ENCODE assay signal across 23 cellular contexts in genomic region chr15:99054892-99055291, GRCh38. TPM values are rescaled to one million over a fixed set of nuclear protein-coding genes. Genes with fewer than 3 reads are reported as not detected.
"Had no signal": no experiment of that assay in that cellular context is flagged by ENCODE, and none has a peak within 500 bp of the region (broad histone marks: within the 10 kb centered on the region; RNA-seq: fewer than 3 reads in every experiment).

No MANE protein-coding gene starts in this region.

- H3K36me3 Mint-ChIP-seq: natural killer cell had no signal

- H3K9me3 Mint-ChIP-seq: dendritic cell treated with granulocyte-macrophage colony-stimulating factor and Interleukin-4, amounts not matched to agents 40 ng/mL and 50 ng/mL, for 4 days; effector memory CD8-positive, alpha-beta T cell; natural killer cell; neural crest cell had no signal

- H3K27ac ChIP-seq: esophagus squamous epithelium, pancreas, sigmoid colon, suprapubic skin, thyroid gland, upper lobe of left lung, uterus had no signal

- H3K27me3 ChIP-seq: pancreas, sigmoid colon, suprapubic skin, thyroid gland, uterus had no signal

- H3K4me3 ChIP-seq: esophagus squamous epithelium, pancreas, sigmoid colon, suprapubic skin, thyroid gland, upper lobe of left lung, uterus had no signal

- H3K27ac Mint-ChIP-seq: dendritic cell treated with granulocyte-macrophage colony-stimulating factor and Interleukin-4, amounts not matched to agents 40 ng/mL and 50 ng/mL, for 4 days; effector memory CD8-positive, alpha-beta T cell; natural killer cell; progenitor cell of endocrine pancreas had no signal

- H3K4me1 ChIP-seq: pancreas, uterus had no signal

- H3K36me3 ChIP-seq: esophagus squamous epithelium, pancreas, sigmoid colon, suprapubic skin, thyroid gland, upper lobe of left lung, uterus had no signal

- ATAC-seq: effector memory CD8-positive, alpha-beta T cell; left colon; natural killer cell; pancreas had no signal

- DNase-seq: effector memory CD8-positive, alpha-beta T cell; esophagus squamous epithelium; foreskin fibroblast; left colon; natural killer cell; nucleus accumbens; pancreas; retina; sigmoid colon; small intestine; stimulated activated CD4-positive, alpha-beta T cell treated with anti-CD3 and anti-CD28 coated beads, Interleukin-12 subunit alpha, Interleukin-12 subunit beta, amount 100 ng/mL, for 4 hours; stimulated activated naive CD4-positive, alpha-beta T cell treated with Interleukin-2 at 50 U/mL for 16 hours; thyroid gland; upper lobe of left lung; uterus had no signal

- H3K4me3 Mint-ChIP-seq: dendritic cell treated with granulocyte-macrophage colony-stimulating factor and Interleukin-4, amounts not matched to agents 40 ng/mL and 50 ng/mL, for 4 days; effector memory CD8-positive, alpha-beta T cell; natural killer cell; neural crest cell had no signal

- H3K9me3 ChIP-seq: esophagus squamous epithelium, pancreas, sigmoid colon, suprapubic skin, thyroid gland, upper lobe of left lung, uterus had no signal

RNA-seq across cellular contexts. Expression of gene PGPEP1L, which starts 47.3 kb away (rescaled TPM):
- total RNA-seq: epithelial cell of proximal tubule, esophagus squamous epithelium, left colon, liver, lung microvascular endothelial cell, myocyte, natural killer cell, neural crest cell, progenitor cell of endocrine pancreas, suprapubic skin, thyroid gland, upper lobe of left lung had no signal
